14 cellular contexts compared by ENCODE assay signal in the genomic region with DNA sequence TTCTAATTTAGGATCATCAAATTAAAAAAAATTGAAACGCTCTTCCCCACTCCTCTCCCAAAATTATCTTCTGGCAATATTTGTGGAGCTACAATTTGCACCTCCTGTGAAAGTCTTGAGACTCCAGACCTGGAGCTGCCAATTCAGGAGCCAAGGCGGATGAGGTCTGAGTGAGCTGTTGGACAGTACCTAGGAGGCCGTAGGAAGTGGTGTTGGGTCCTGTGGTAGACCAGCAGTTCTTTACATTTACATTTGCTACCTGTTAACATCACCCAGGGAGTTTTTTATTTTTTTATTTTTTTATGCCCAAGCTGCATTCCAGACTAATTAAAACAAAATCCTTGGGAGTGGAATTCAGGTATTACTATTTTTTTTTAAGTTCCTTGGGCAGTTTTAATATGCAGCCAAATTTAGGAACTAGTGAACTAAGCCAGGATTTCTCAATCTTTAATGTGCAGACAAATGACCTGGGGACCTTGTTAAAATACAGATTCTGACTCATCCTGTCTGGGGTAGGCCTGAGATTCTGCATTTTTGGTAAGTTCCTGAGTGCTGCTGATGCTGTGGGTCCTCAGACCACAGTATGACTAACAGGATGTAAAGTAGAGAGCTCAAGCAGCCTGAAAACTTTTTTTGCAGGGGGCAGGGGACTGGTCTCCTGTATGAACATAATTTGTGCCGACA.
DNase-seq lines count a peak whose midpoint lies in the region; ATAC-seq and TF ChIP-seq lines count a peak whose summit lies in the region.
"Had no signal": no experiment of that assay in that cellular context is flagged by ENCODE, and none has a peak within 500 bp of the region (broad histone marks: within the 10 kb centered on the region; RNA-seq: fewer than 3 reads in every experiment).

No MANE protein-coding gene starts in this region.

- CTCF ChIA-PET in PC-9 (lab: Charles Lee), result interaction anchor here (0.7 kb wide), 1 partner anchor 350 kb away, joined by 3 read pairs; no protein-coding TSS in a partner anchor

- BruUV-seq in PC-9 (replicated peaks; lab: Mats Ljungman, UMichigan), result no TSS peak

- ATAC-seq in HG02870 (IDR thresholded peaks at IDR 0.05; ENCODE audit: unreplicated experiment) (no peak), HG03565 (IDR thresholded peaks at IDR 0.05; ENCODE audit: unreplicated experiment) (no peak)
- ATAC-seq: sciatic nerve had no signal

- H3K36me3 Mint-ChIP-seq in activated T-cell treated with anti-CD3 and anti-CD28 coated beads, Interleukin-2, amount 50 U/mL, for 24 hours (ENCODE audit: low read depth), result no peaks in the 10 kb centered on the region
- H3K36me3 Mint-ChIP-seq in endodermal cell (ENCODE audit: low read depth), result no peaks in the 10 kb centered on the region
- H3K36me3 Mint-ChIP-seq: brain; CD4-positive, CD25-positive, alpha-beta regulatory T cell had no signal

- peak overlapping the region; percentile 81 for H3K27ac Mint-ChIP-seq in activated T-cell treated with anti-CD3 and anti-CD28 coated beads, Interleukin-2, amount 50 U/mL, for 24 hours
- H3K27ac Mint-ChIP-seq in endodermal cell, result peak overlapping the region; percentile 16
- H3K27ac Mint-ChIP-seq: CD4-positive, CD25-positive, alpha-beta regulatory T cell had no signal

- TF ChIP-seq CTCF in PC-9 (conservative IDR thresholded peaks at IDR 0.05), result no peak
- no peak for TF ChIP-seq CTCF in endodermal cell (conservative IDR thresholded peaks at IDR 0.05)
- TF ChIP-seq CTCF in smooth muscle cell (IDR thresholded peaks at IDR 0.05; ENCODE audit: borderline replicate concordance, insufficient read depth, poor library complexity, severe bottlenecking), result no peak
- no peak for TF ChIP-seq CTCF in stomach (IDR thresholded peaks at IDR 0.05)

- no peaks in the 10 kb centered on the region for H3K79me2 ChIP-seq in PC-9 (ENCODE audit: low read depth)
- H3K79me2 ChIP-seq in smooth muscle cell (ENCODE audit: low read depth), result no peaks in the 10 kb centered on the region

- no peak for TF ChIP-seq EP300 in stomach (IDR thresholded peaks at IDR 0.05)

- DNase-seq in activated T-cell treated with anti-CD3 and anti-CD28 coated beads, Interleukin-2, amount 50 U/mL, for 24 hours, result no peak
- DNase-seq in activated T-cell treated with anti-CD3 and anti-CD28 coated beads for 4 hours, result no peak
- peak in 1 of 2 experiments; percentile 59 for DNase-seq in PC-9
- DNase-seq in endodermal cell, result no peak
- no peak for DNase-seq in smooth muscle cell (lab: John Stamatoyannopoulos, UW; ENCODE audit: unreplicated experiment)
- no peak for DNase-seq in stomach
- DNase-seq: NCI-H1417, T-helper 9 cell had no signal

- no peaks in the 10 kb centered on the region for H3K9me2 ChIP-seq in PC-9 (ENCODE audit: insufficient read depth)

- H3K36me3 ChIP-seq in PC-9 (ENCODE audit: low read depth) (no peaks in the 10 kb centered on the region), endodermal cell (ENCODE audit: control insufficient read depth, insufficient read depth, low read length) (no peaks in the 10 kb centered on the region), smooth muscle cell (ENCODE audit: low read depth) (no peaks in the 10 kb centered on the region), stomach (no peaks in the 10 kb centered on the region)
- H3K36me3 ChIP-seq: suprapubic skin had no signal

- TF ChIP-seq POLR2A in stomach (IDR thresholded peaks at IDR 0.05), result no peak

- no peak overlapping the region for H2AFZ ChIP-seq in PC-9
- H2AFZ ChIP-seq in smooth muscle cell (ENCODE audit: low read depth), result no peak overlapping the region

- H3K9me3 ChIP-seq in PC-9 (ENCODE audit: insufficient read depth, low read depth) (no peaks in the 10 kb centered on the region; the same call in 1 of the 2 replicates), endodermal cell (ENCODE audit: control insufficient read depth, low read length) (no peaks in the 10 kb centered on the region), smooth muscle cell (replicated peaks; ENCODE audit: low read depth) (no peaks in the 10 kb centered on the region), stomach (no peaks in the 10 kb centered on the region)
- H3K9me3 ChIP-seq: suprapubic skin had no signal

- H3K4me3 ChIP-seq in PC-9 (peak overlapping the region; percentile 4; the same call in 1 of the 2 replicates), endodermal cell (ENCODE audit: low read length) (no peak overlapping the region), smooth muscle cell (no peak overlapping the region), stomach (no peak overlapping the region)
- H3K4me3 ChIP-seq: suprapubic skin had no signal

- H3K27me3 Mint-ChIP-seq in activated T-cell treated with anti-CD3 and anti-CD28 coated beads, Interleukin-2, amount 50 U/mL, for 24 hours, result peaks cover 15% of the 10 kb centered on the region
- H3K27me3 Mint-ChIP-seq in endodermal cell (ENCODE audit: insufficient read depth), result no peaks in the 10 kb centered on the region
- H3K27me3 Mint-ChIP-seq: brain had no signal

- H3K27ac ChIP-seq in PC-9, result peak overlapping the region; percentile 40
- H3K27ac ChIP-seq in endodermal cell (ENCODE audit: low read depth, low read length), result no peak overlapping the region
- H3K27ac ChIP-seq in smooth muscle cell (ENCODE audit: low read depth), result peak overlapping the region; percentile 38
- H3K27ac ChIP-seq in stomach, result no peak overlapping the region
- H3K27ac ChIP-seq: suprapubic skin had no signal

- H3F3A ChIP-seq in PC-9 (ENCODE audit: insufficient read depth, low read depth) (peaks cover 16% of the 10 kb centered on the region; the same call in 1 of the 2 replicates), smooth muscle cell (ENCODE audit: low read depth) (no peaks in the 10 kb centered on the region)

- H3K9ac ChIP-seq in endodermal cell (ENCODE audit: extremely low read depth, low read length, poor library complexity, severe bottlenecking), result no peak overlapping the region
- no peak overlapping the region for H3K9ac ChIP-seq in smooth muscle cell (ENCODE audit: low read depth)

- POLR2A ChIA-PET in PC-9 (lab: Charles Lee; ENCODE audit: unreplicated experiment), result no interaction called here

- H3K4me1 ChIP-seq in PC-9 (replicated peaks; ENCODE audit: insufficient read depth), result peaks cover 50% of the 10 kb centered on the region
- H3K4me1 ChIP-seq in endodermal cell (ENCODE audit: control insufficient read depth, insufficient read depth, low read length), result peaks cover 3% of the 10 kb centered on the region
- no peaks in the 10 kb centered on the region for H3K4me1 ChIP-seq in smooth muscle cell (ENCODE audit: low read depth)
- peaks cover 5 to 16% (median 13%) of the 10 kb centered on the region in 4 donors for H3K4me1 ChIP-seq in stomach
- H3K4me1 ChIP-seq: suprapubic skin had no signal

- intact Hi-C loops in PC-9 (cut with micrococcal nuclease; ENCODE audit: unreplicated experiment) (no loop called here), stomach (cut with DNase I; ENCODE audit: low total_unique reads) (no loop called here)

- no peaks in the 10 kb centered on the region for H3K9me3 Mint-ChIP-seq in activated T-cell treated with anti-CD3 and anti-CD28 coated beads, Interleukin-2, amount 50 U/mL, for 24 hours
- no peaks in the 10 kb centered on the region for H3K9me3 Mint-ChIP-seq in endodermal cell
- H3K9me3 Mint-ChIP-seq: CD4-positive, CD25-positive, alpha-beta regulatory T cell had no signal

- H4K20me1 ChIP-seq in PC-9 (ENCODE audit: insufficient read depth) (no peaks in the 10 kb centered on the region), smooth muscle cell (ENCODE audit: low read depth) (no peaks in the 10 kb centered on the region)

- 33 to 91% methylated on average over 1 to 4 of the region's 4 CpGs for WGBS in endodermal cell (ENCODE audit: insufficient coverage in 1 of 2, insufficient read length in 1 of 2), 2 experiments
- WGBS in smooth muscle cell (ENCODE audit: low lambda C conversion rate), result 70% methylated on average over 4 of the region's 4 CpGs
- WGBS in stomach, 5 donors, result 81 to 90% (median 89%) methylated on average over 4 of the region's 4 CpGs

- peak overlapping the region; percentile 60 for H3K4me2 ChIP-seq in PC-9
- peak overlapping the region; percentile 41 for H3K4me2 ChIP-seq in smooth muscle cell

- H3K4me3 Mint-ChIP-seq in activated T-cell treated with anti-CD3 and anti-CD28 coated beads, Interleukin-2, amount 50 U/mL, for 24 hours, result peak overlapping the region; percentile 23
- no peak overlapping the region for H3K4me3 Mint-ChIP-seq in endodermal cell
- H3K4me3 Mint-ChIP-seq: brain; CD4-positive, CD25-positive, alpha-beta regulatory T cell had no signal

- peaks cover 10% of the 10 kb centered on the region for H3K4me1 Mint-ChIP-seq in activated T-cell treated with anti-CD3 and anti-CD28 coated beads, Interleukin-2, amount 50 U/mL, for 24 hours (ENCODE audit: low read depth)
- peaks cover 14% of the 10 kb centered on the region for H3K4me1 Mint-ChIP-seq in endodermal cell

- H3K27me3 ChIP-seq in PC-9 (ENCODE audit: insufficient read depth, low read depth) (no peaks in the 10 kb centered on the region), endodermal cell (ENCODE audit: control insufficient read depth, insufficient read depth, low read length, poor library complexity, severe bottlenecking) (no peaks in the 10 kb centered on the region), smooth muscle cell (ENCODE audit: low read depth) (no peaks in the 10 kb centered on the region), stomach (no peaks in the 10 kb centered on the region)
- H3K27me3 ChIP-seq: suprapubic skin had no signal

Comparison
In these comparisons a context has a peak if more than half of its experiments do, and no peak if none do; other contexts are left out.
1. H3K27ac ChIP-seq: peak in PC-9 (single experiment) and smooth muscle cell (single experiment); none in endodermal cell (single experiment) and stomach (0 of 5).